ENCODE assay signal across 18 cellular contexts in genomic region chr21:41670056-41670805, GRCh38.
A peak's percentile ranks its signal among the peaks of the same experiment; 100 is the strongest.
DNase-seq lines count a peak whose midpoint lies in the region; ATAC-seq and TF ChIP-seq lines count a peak whose summit lies in the region.
"Had no signal": no experiment of that assay in that cellular context is flagged by ENCODE, and none has a peak within 500 bp of the region (broad histone marks: within the 10 kb centered on the region; RNA-seq: fewer than 3 reads in every experiment).

No MANE protein-coding gene starts in this region.

- no peaks in the 10 kb centered on the region for H3F3A ChIP-seq in smooth muscle cell (ENCODE audit: low read depth)

- intact Hi-C loops in Panc1 (cut with micrococcal nuclease; ENCODE audit: unreplicated experiment), result no loop called here
- intact Hi-C loops in spleen (cut with DNase I; ENCODE audit: low total_unique reads), result no loop called here
- intact Hi-C loops in CD4-positive, alpha-beta T cell (cut with DNase I, micrococcal nuclease), result no loop called here

- TF ChIP-seq CTCF in Panc1 (IDR thresholded peaks at IDR 0.05) (no peak), spleen (IDR thresholded peaks at IDR 0.05 in 8 of 11, conservative IDR thresholded peaks at IDR 0.05 in 3 of 11) (no peak), smooth muscle cell (IDR thresholded peaks at IDR 0.05; ENCODE audit: borderline replicate concordance, insufficient read depth, poor library complexity, severe bottlenecking) (no peak)
- TF ChIP-seq CTCF in CD4-positive, alpha-beta T cell (IDR thresholded peaks at IDR 0.05), result no peak

- CTCF ChIA-PET in Panc1 (lab: Charles Lee), result no interaction called here
- CTCF ChIA-PET in CD4-positive, alpha-beta T cell (lab: Charles Lee), result no interaction called here

- peaks cover 10% of the 10 kb centered on the region for H3K4me1 Mint-ChIP-seq in CD4-positive, alpha-beta T cell (ENCODE audit: low read depth)

- DNase-seq in Panc1 (ENCODE audit: low read depth, low spot score) (no peak), mesenteric fat pad (ENCODE audit: low spot score) (peak; percentile 51), spleen (peak; percentile 40), smooth muscle cell (lab: John Stamatoyannopoulos, UW; ENCODE audit: unreplicated experiment) (no peak)
- no peak for DNase-seq in CD4-positive, alpha-beta T cell
- DNase-seq: DMS153, DND-41, Karpas-422, NCI-H1092 treated with DMSO at 0.1 percent for 48 hours, NCI-H1436 treated with DMSO at 0.1 percent for 48 hours, NCI-H187 treated with DMSO at 0.1 percent for 48 hours, NCI-H2171 treated with DMSO at 0.1 percent for 48 hours, NCI-H524 treated with DMSO at 0.1 percent for 48 hours, NCI-H774, SHP77 had no signal

- in situ Hi-C loops in Panc1 (cut with HindIII; ENCODE audit: low pct_unique_long_range_greater_than_20kb, low sequenced_read_pairs), result no loop called here

- 75 to 93% (median 86%) methylated on average over 16 to 28 of the region's 28 CpGs for WGBS in spleen, 5 donors
- 96% methylated on average over 28 of the region's 28 CpGs for WGBS in smooth muscle cell (ENCODE audit: low lambda C conversion rate)

- ATAC-seq in Panc1 (no peak), HG03045 (IDR thresholded peaks at IDR 0.05; ENCODE audit: unreplicated experiment) (no peak)
- no peak for ATAC-seq in CD4-positive, alpha-beta T cell (ENCODE audit: poor library complexity)

- H3K9me3 ChIP-seq in BLaER1 treated with 17β-estradiol and CSF1 and Interleukin-3, amounts not matched to agents 10 nM and 100 nM (replicated peaks in 1 of 11), result no peaks in the 10 kb centered on the region
- H3K9me3 ChIP-seq in Panc1 (ENCODE audit: control insufficient read depth, insufficient read depth, low read depth, low read length), result no peaks in the 10 kb centered on the region
- no peaks in the 10 kb centered on the region for H3K9me3 ChIP-seq in spleen
- no peaks in the 10 kb centered on the region for H3K9me3 ChIP-seq in smooth muscle cell (replicated peaks; ENCODE audit: low read depth)
- H3K9me3 ChIP-seq in CD4-positive, alpha-beta T cell (ENCODE audit: control insufficient read depth, low read length), result no peaks in the 10 kb centered on the region

- no peak overlapping the region for H3K27ac Mint-ChIP-seq in CD4-positive, alpha-beta T cell

- H3K4me3 Mint-ChIP-seq in CD4-positive, alpha-beta T cell, result no peak overlapping the region

- H2AFZ ChIP-seq in smooth muscle cell (ENCODE audit: low read depth), result no peak overlapping the region

- H3K36me3 Mint-ChIP-seq in CD4-positive, alpha-beta T cell (ENCODE audit: low read depth), result no peaks in the 10 kb centered on the region
- H3K36me3 Mint-ChIP-seq: CD14-positive monocyte had no signal

- no peak overlapping the region for H3K9ac ChIP-seq in BLaER1 treated with 17β-estradiol and CSF1 and Interleukin-3, amounts not matched to agents 10 nM and 100 nM
- no peak overlapping the region for H3K9ac ChIP-seq in smooth muscle cell (ENCODE audit: low read depth)

- no peaks in the 10 kb centered on the region for H3K79me2 ChIP-seq in smooth muscle cell (ENCODE audit: low read depth)

- POLR2A ChIA-PET in Panc1 (lab: Charles Lee), result no interaction called here
- POLR2A ChIA-PET in CD4-positive, alpha-beta T cell (lab: Charles Lee), result no interaction called here

- no peaks in the 10 kb centered on the region for H3K36me3 ChIP-seq in BLaER1 treated with 17β-estradiol and CSF1 and Interleukin-3, amounts not matched to agents 10 nM and 100 nM
- H3K36me3 ChIP-seq in Panc1 (ENCODE audit: control insufficient read depth, insufficient read depth, low read length), result no peaks in the 10 kb centered on the region
- no peaks in the 10 kb centered on the region for H3K36me3 ChIP-seq in spleen
- H3K36me3 ChIP-seq in smooth muscle cell (ENCODE audit: low read depth), result no peaks in the 10 kb centered on the region

- 0 out of 22 replicates have a peak, but pooled peaks cover 0 to 7% (median 0%) of the 10 kb centered on the region in 11 experiments for H3K27me3 ChIP-seq in BLaER1 treated with 17β-estradiol and CSF1 and Interleukin-3, amounts not matched to agents 10 nM and 100 nM
- H3K27me3 ChIP-seq in Panc1 (ENCODE audit: control insufficient read depth, insufficient read depth, low read length) (no peaks in the 10 kb centered on the region), spleen (replicated peaks in 1 of 7) (peaks cover 0 to 63% (median 0%) of the 10 kb centered on the region in 7 donors), smooth muscle cell (ENCODE audit: low read depth) (no peaks in the 10 kb centered on the region)
- H3K27me3 ChIP-seq in CD4-positive, alpha-beta T cell (ENCODE audit: control insufficient read depth, insufficient read depth, low read length), result no peaks in the 10 kb centered on the region

- TF ChIP-seq POLR2A in spleen (IDR thresholded peaks at IDR 0.05), result no peak

- no TSS peak for BruUV-seq in Panc1 (replicated peaks; lab: Mats Ljungman, UMichigan)

- peaks cover 19 to 49% (median 37%) of the 10 kb centered on the region in 10 experiments for H3K4me1 ChIP-seq in BLaER1 treated with 17β-estradiol and CSF1 and Interleukin-3, amounts not matched to agents 10 nM and 100 nM
- H3K4me1 ChIP-seq in Panc1 (ENCODE audit: control insufficient read depth, insufficient read depth, low read length), result peaks cover 39% of the 10 kb centered on the region
- H3K4me1 ChIP-seq in spleen, result peaks cover 0 to 3% (median 0%) of the 10 kb centered on the region in 6 donors
- peaks cover 2% of the 10 kb centered on the region for H3K4me1 ChIP-seq in smooth muscle cell (ENCODE audit: low read depth)

- H4K20me1 ChIP-seq in BLaER1 treated with 17β-estradiol and CSF1 and Interleukin-3, amounts not matched to agents 10 nM and 100 nM, result no peaks in the 10 kb centered on the region; a peak in 1 of 22 replicates
- no peaks in the 10 kb centered on the region for H4K20me1 ChIP-seq in smooth muscle cell (ENCODE audit: low read depth)

- no peaks in the 10 kb centered on the region for H3K27me3 Mint-ChIP-seq in CD4-positive, alpha-beta T cell

- no peaks in the 10 kb centered on the region for H3K9me3 Mint-ChIP-seq in CD4-positive, alpha-beta T cell

- no peak overlapping the region for H3K4me3 ChIP-seq in BLaER1 treated with 17β-estradiol and CSF1 and Interleukin-3, amounts not matched to agents 10 nM and 100 nM
- H3K4me3 ChIP-seq in Panc1 (ENCODE audit: low read depth in 2 of 2, low read length in 2 of 2) (no peak overlapping the region), spleen (no peak overlapping the region), smooth muscle cell (no peak overlapping the region)

- no peak overlapping the region for H3K27ac ChIP-seq in BLaER1 treated with 17β-estradiol and CSF1 and Interleukin-3, amounts not matched to agents 10 nM and 100 nM
- H3K27ac ChIP-seq in Panc1 (ENCODE audit: low read length) (peak overlapping the region; percentile 72), spleen (no peak overlapping the region), smooth muscle cell (ENCODE audit: low read depth) (no peak overlapping the region)
- H3K27ac ChIP-seq in CD4-positive, alpha-beta T cell (ENCODE audit: low read depth, low read length), result no peak overlapping the region

- peak overlapping the region in 8 of 11 experiments; percentile 26 to 64 (median 52); a peak in 16 of 22 replicates for H3K4me2 ChIP-seq in BLaER1 treated with 17β-estradiol and CSF1 and Interleukin-3, amounts not matched to agents 10 nM and 100 nM
- H3K4me2 ChIP-seq in smooth muscle cell, result no peak overlapping the region

Comparison
In these comparisons a context has a peak if more than half of its experiments do, and no peak if none do; other contexts are left out.
1. DNase-seq: peak in mesenteric fat pad (single experiment) and spleen (single experiment); none in Panc1 (single experiment), smooth muscle cell (single experiment) and CD4-positive, alpha-beta T cell (0 of 10).